ENCODE assay signal across 15 cellular contexts in the genomic region with DNA sequence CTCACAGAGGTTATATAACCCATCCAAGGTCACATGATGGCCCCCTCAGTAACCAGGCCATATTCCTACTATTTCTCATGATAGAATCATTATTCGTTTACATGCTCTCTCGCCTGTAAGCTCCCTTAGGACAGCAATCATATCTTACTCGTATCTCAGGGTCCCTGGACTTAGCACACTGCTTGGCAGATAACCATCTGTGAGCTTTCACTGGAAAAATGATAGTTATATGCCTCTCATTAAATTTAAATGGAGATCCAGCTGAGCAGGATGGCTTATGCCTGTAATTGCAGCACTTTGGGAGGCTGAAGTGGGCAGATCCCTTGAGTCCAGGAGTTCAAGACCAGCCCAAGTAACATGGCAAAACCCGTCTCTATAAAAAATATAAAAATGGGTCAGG.
"Had no signal": no experiment of that assay in that cellular context is flagged by ENCODE, and none has a peak within 500 bp of the region (broad histone marks: within the 10 kb centered on the region; RNA-seq: fewer than 3 reads in every experiment).

No MANE protein-coding gene starts in this region.

- H3K9me3 Mint-ChIP-seq: activated CD4-positive, alpha-beta memory T cell treated with anti-CD3 and anti-CD28 coated beads, Interleukin-2, amount 10 ng/mL, durations not matched to agents 7 days and 5 days; effector memory CD8-positive, alpha-beta T cell; natural killer cell treated with Interleukin-12 subunit alpha and Interleukin-12 subunit beta and Interleukin-15 and Interleukin-18, amount 100 ng/mL, for 72 hours; T-cell had no signal

- H3K36me3 ChIP-seq: transverse colon, vagina had no signal

- H3K4me3 ChIP-seq: transverse colon, vagina had no signal

- H3K36me3 Mint-ChIP-seq: activated CD8-positive, alpha-beta memory T cell treated with anti-CD3 and anti-CD28 coated beads, Interleukin-2, amount 10 ng/mL, durations not matched to agents 7 days and 5 days; activated naive CD8-positive, alpha-beta T cell; natural killer cell treated with Interleukin-12 subunit alpha and Interleukin-12 subunit beta and Interleukin-15 and Interleukin-18, amount 100 ng/mL, for 72 hours; T-cell had no signal

- DNase-seq: activated CD4-positive, alpha-beta memory T cell treated with anti-CD3 and anti-CD28 coated beads, Interleukin-2, amount 10 ng/mL, durations not matched to agents 7 days and 5 days; activated CD4-positive, alpha-beta T cell treated with anti-CD3 and anti-CD28 coated beads for 48 hours; activated CD4-positive, CD25-positive, alpha-beta regulatory T cell; activated CD8-positive, alpha-beta memory T cell treated with anti-CD3 and anti-CD28 coated beads, Interleukin-2, amount 10 ng/mL, durations not matched to agents 7 days and 5 days; effector memory CD8-positive, alpha-beta T cell; nucleus accumbens; stimulated activated CD4-positive, alpha-beta T cell treated with anti-CD3 and anti-CD28 coated beads, Interleukin-2, amount 100 ng/mL, for 24 hours; stimulated activated naive CD8-positive, alpha-beta T cell treated with anti-CD3 and anti-CD28 coated beads, Interleukin-15, Interleukin-2, amounts not matched to agents 100 U/mL and 50 U/mL, for 24 hours; T-cell; T-helper 9 cell; transverse colon had no signal

- H3K27ac Mint-ChIP-seq: activated naive CD8-positive, alpha-beta T cell had no signal

- H3K27me3 ChIP-seq: foreskin keratinocyte, transverse colon, vagina had no signal

- H3K27me3 Mint-ChIP-seq: activated CD4-positive, alpha-beta memory T cell treated with anti-CD3 and anti-CD28 coated beads, Interleukin-2, amount 10 ng/mL, durations not matched to agents 7 days and 5 days; activated CD8-positive, alpha-beta memory T cell treated with anti-CD3 and anti-CD28 coated beads, Interleukin-2, amount 10 ng/mL, durations not matched to agents 7 days and 5 days; activated naive CD8-positive, alpha-beta T cell; effector memory CD8-positive, alpha-beta T cell; natural killer cell treated with Interleukin-12 subunit alpha and Interleukin-12 subunit beta and Interleukin-15 and Interleukin-18, amount 100 ng/mL, for 72 hours; T-cell had no signal

- H3K4me3 Mint-ChIP-seq: activated CD4-positive, alpha-beta memory T cell treated with anti-CD3 and anti-CD28 coated beads, Interleukin-2, amount 10 ng/mL, durations not matched to agents 7 days and 5 days; activated CD8-positive, alpha-beta memory T cell treated with anti-CD3 and anti-CD28 coated beads, Interleukin-2, amount 10 ng/mL, durations not matched to agents 7 days and 5 days; activated naive CD8-positive, alpha-beta T cell; T-cell had no signal

- H3K4me1 ChIP-seq: vagina had no signal

- H3K9me3 ChIP-seq: transverse colon, vagina had no signal

- H3K27ac ChIP-seq: foreskin keratinocyte, transverse colon, vagina had no signal
